13 cellular contexts compared by ENCODE assay signal in genomic region chr11:60971520-60971919, GRCh38. TPM values are rescaled to one million over a fixed set of nuclear protein-coding genes. Genes with fewer than 3 reads are reported as not detected.
DNase-seq lines count a peak whose midpoint lies in the region; ATAC-seq, FAIRE-seq and TF ChIP-seq lines count a peak whose summit lies in the region.
"Had no signal": no experiment of that assay in that cellular context is flagged by ENCODE, and none has a peak within 500 bp of the region (broad histone marks: within the 10 kb centered on the region; RNA-seq: fewer than 3 reads in every experiment).

TSS of gene CD6 (plus strand) at chr11:60971680. CDS start at chr11:60971866, 186 bp downstream.

- BruUV-seq in GM12878 (replicated peaks; lab: Mats Ljungman, UMichigan) = no TSS peak

- H3K79me2 ChIP-seq in GM23338 (replicated peaks; ENCODE audit: insufficient read depth) (no peaks in the 10 kb centered on the region), GM12878 (ENCODE audit: control insufficient read depth, insufficient read depth, low read length) (no peaks in the 10 kb centered on the region)

- no peak for TF ChIP-seq CTCF in GM23338 (conservative IDR thresholded peaks at IDR 0.05; ENCODE audit: low read depth in 2 of 2)
- no peak for TF ChIP-seq CTCF in GM12878 (IDR thresholded peaks at IDR 0.05 in 2 of 3, conservative IDR thresholded peaks at IDR 0.05 in 1 of 3; ENCODE audit: control insufficient read depth in 2 of 3, extremely low read depth in 1 of 3, insufficient read depth in 1 of 3, low read depth in 3 of 3, low read length in 3 of 3)
- TF ChIP-seq CTCF in osteocyte (IDR thresholded peaks at IDR 0.05) = no peak

- no peaks in the 10 kb centered on the region for H3K27me3 Mint-ChIP-seq in GM23338 (ENCODE audit: insufficient read depth, low read depth, poor library complexity)
- H3K27me3 Mint-ChIP-seq in activated CD4-positive, alpha-beta T cell treated with anti-CD3 and anti-CD28 coated beads, Interleukin-2, amount 10 ng/mL, durations not matched to agents 24 days and 14 days = peaks cover 7% of the 10 kb centered on the region
- H3K27me3 Mint-ChIP-seq in osteocyte (ENCODE audit: unreplicated experiment) = peaks cover 23% of the 10 kb centered on the region

- intact Hi-C loops in activated CD4-positive, alpha-beta T cell treated with anti-CD3 and anti-CD28 coated beads, Interleukin-2, amount 10 ng/mL, durations not matched to agents 24 days and 14 days (cut with micrococcal nuclease) = loop anchor here (2.0 kb wide), 1 partner anchor 51 kb away; no protein-coding TSS in a partner anchor
- intact Hi-C loops in GM12878 (cut with micrococcal nuclease; ENCODE audit: unreplicated experiment) = no loop called here

- H3K27ac ChIP-seq in GM23338 (ENCODE audit: low read depth) (no peak within 1 kb of the TSS), GM12878 (ENCODE audit: control insufficient read depth, insufficient read depth) (no peak within 1 kb of the TSS)
- H3K27ac ChIP-seq: neutrophil, SJSA1 had no signal

- peaks cover 3% of the 10 kb centered on the region for H3K9me3 ChIP-seq in GM12878 (replicated peaks; ENCODE audit: control insufficient read depth, insufficient read depth, low read length)
- H3K9me3 ChIP-seq: neutrophil had no signal

- peak; percentile 41; the same call in 1 of the 2 replicates for TF ChIP-seq POLR2A in GM12878 (IDR thresholded peaks at IDR 0.05; ENCODE audit: low read depth, low read length)

- H3K27me3 ChIP-seq in GM23338 (ENCODE audit: insufficient read depth) (no peaks in the 10 kb centered on the region), GM12878 (replicated peaks in 1 of 2; ENCODE audit: control insufficient read depth in 2 of 2, insufficient read depth in 2 of 2, low read length in 1 of 2) (no peaks in the 10 kb centered on the region)
- H3K27me3 ChIP-seq: heart left ventricle had no signal

- H4K20me1 ChIP-seq in GM23338 (replicated peaks; ENCODE audit: insufficient read depth) (no peaks in the 10 kb centered on the region), GM12878 (ENCODE audit: control insufficient read depth, insufficient read depth) (no peaks in the 10 kb centered on the region)

- no peak for DNase-seq in GM23338 (ENCODE audit: low spot score)
- peak; percentile 91 for DNase-seq in activated CD4-positive, alpha-beta T cell treated with anti-CD3 and anti-CD28 coated beads, Interleukin-2, amount 10 ng/mL, durations not matched to agents 24 days and 14 days
- no peak for DNase-seq in GM12878 (ENCODE audit: low read depth, low spot score)
- DNase-seq in stimulated activated CD8-positive, alpha-beta memory T cell treated with anti-CD3 and anti-CD28 coated beads, Interleukin-15, amount 100 ng/mL, for 1 hour (ENCODE audit: low read depth) = peak; percentile 36
- DNase-seq in osteocyte (ENCODE audit: extremely low spot score, unreplicated experiment) = no peak
- DNase-seq: DMS 273 treated with DMSO at 0.1 percent for 48 hours, heart left ventricle, NCI-H1092 treated with DMSO at 0.1 percent for 48 hours had no signal

- H3K4me3 Mint-ChIP-seq in GM23338 (no peak within 1 kb of the TSS), osteocyte (ENCODE audit: unreplicated experiment) (no peak within 1 kb of the TSS)
- peak within 1 kb of the TSS; percentile 93 for H3K4me3 Mint-ChIP-seq in activated CD4-positive, alpha-beta T cell treated with anti-CD3 and anti-CD28 coated beads, Interleukin-2, amount 10 ng/mL, durations not matched to agents 24 days and 14 days

- CTCF ChIA-PET in GM12878 (lab: Yijun Ruan, JAX) = interaction anchor here (0.7 to 3.8 kb wide), 16 partner anchors 9 to 204 kb away, joined by 3 to 46 read pairs (median 5); partner anchors contain the start of gene TMEM109

- 20% methylated on average over 16 of the region's 16 CpGs for WGBS in GM12878 (ENCODE audit: insufficient coverage, insufficient replicate concordance, low lambda C conversion rate, missing lambda C conversion rate)

- H3K4me1 ChIP-seq in GM23338 (ENCODE audit: insufficient read depth) = no peaks in the 10 kb centered on the region
- peaks cover 6% of the 10 kb centered on the region; the same call in 1 of the 2 replicates for H3K4me1 ChIP-seq in GM12878 (ENCODE audit: control insufficient read depth, insufficient read depth, low read length)
- H3K4me1 ChIP-seq: SJSA1 had no signal

- H3K4me2 ChIP-seq in GM23338 (no peak within 1 kb of the TSS), GM12878 (ENCODE audit: control insufficient read depth, insufficient read depth) (0 out of 2 replicates have a peak within 1 kb of the TSS, but pooled peaks have one; percentile 14)

- H3K9me2 ChIP-seq in GM23338 (ENCODE audit: insufficient read depth) = peaks cover 5% of the 10 kb centered on the region; the same call in 1 of the 2 replicates

- H3F3A ChIP-seq in GM23338 (replicated peaks; ENCODE audit: low read depth) = no peaks in the 10 kb centered on the region

- TF ChIP-seq EP300 in GM12878 (IDR thresholded peaks at IDR 0.05; ENCODE audit: borderline replicate concordance in 1 of 2, control insufficient read depth in 1 of 2, low read depth in 2 of 2, low read length in 2 of 2) = no peak

- H3K9me3 Mint-ChIP-seq in GM23338 = peaks cover 23% of the 10 kb centered on the region
- peaks cover under 1% of the 10 kb centered on the region for H3K9me3 Mint-ChIP-seq in activated CD4-positive, alpha-beta T cell treated with anti-CD3 and anti-CD28 coated beads, Interleukin-2, amount 10 ng/mL, durations not matched to agents 24 days and 14 days
- peaks cover 6% of the 10 kb centered on the region for H3K9me3 Mint-ChIP-seq in osteocyte (ENCODE audit: unreplicated experiment)

- H3K36me3 ChIP-seq in GM23338 (ENCODE audit: insufficient read depth) (no peaks in the 10 kb centered on the region), GM12878 (ENCODE audit: control insufficient read depth in 2 of 2, insufficient read depth in 2 of 2, low read length in 1 of 2) (no peaks in the 10 kb centered on the region)
- H3K36me3 ChIP-seq: heart left ventricle, neutrophil, SJSA1 had no signal

- no peak for FAIRE-seq in GM12878 (lab: Jason Lieb, UNC)

- H3K4me1 Mint-ChIP-seq in GM23338 (no peaks in the 10 kb centered on the region), osteocyte (ENCODE audit: unreplicated experiment) (no peaks in the 10 kb centered on the region)
- peaks cover 31% of the 10 kb centered on the region for H3K4me1 Mint-ChIP-seq in activated CD4-positive, alpha-beta T cell treated with anti-CD3 and anti-CD28 coated beads, Interleukin-2, amount 10 ng/mL, durations not matched to agents 24 days and 14 days

- SMC1A ChIA-PET in GM12878 (lab: Charles Lee; ENCODE audit: uncharacterized antibody, unreplicated experiment) = interaction anchor here (1.1 to 4.5 kb wide), 9 partner anchors 10 to 216 kb away, joined by 3 to 29 read pairs (median 5); no protein-coding TSS in a partner anchor

- no peak for ATAC-seq in GM23338
- peak; percentile 69 for ATAC-seq in GM12878
- no peak for ATAC-seq in GM19452 (IDR thresholded peaks at IDR 0.05; ENCODE audit: unreplicated experiment)
- no peak for ATAC-seq in GM18511 (IDR thresholded peaks at IDR 0.05; ENCODE audit: unreplicated experiment)
- no peak for ATAC-seq in HG03469 (IDR thresholded peaks at IDR 0.05; ENCODE audit: unreplicated experiment)

- H3K4me3 ChIP-seq in GM23338 (no peak within 1 kb of the TSS), GM12878 (no peak within 1 kb of the TSS)
- H3K4me3 ChIP-seq: SJSA1 had no signal

- in situ Hi-C loops in GM12878 (cut with MboI) = no loop called here

- POLR2A ChIA-PET in GM12878 (lab: Charles Lee) = interaction anchor here (0.6 to 1.2 kb wide), 2 partner anchors 60 to 187 kb away, joined by 3 read pairs; no protein-coding TSS in a partner anchor

- H2AFZ ChIP-seq in GM23338 (peak within 1 kb of the TSS; percentile 59), GM12878 (ENCODE audit: control insufficient read depth, low read depth, low read length) (peak within 1 kb of the TSS; percentile 18)

- TF ChIP-seq RAD21 in GM12878 (IDR thresholded peaks at IDR 0.05; ENCODE audit: insufficient read depth, low read depth, low read length) = no peak

- H3K9ac ChIP-seq in GM12878 (ENCODE audit: control insufficient read depth, insufficient read depth, low read length) = no peak within 1 kb of the TSS

- RAD21 ChIA-PET in GM12878 (lab: Charles Lee; ENCODE audit: unreplicated experiment) = interaction anchor here (1.2 to 3.7 kb wide), 7 partner anchors 17 to 109 kb away, joined by 3 to 27 read pairs (median 7); no protein-coding TSS in a partner anchor

- H3K27ac Mint-ChIP-seq in GM23338 (no peak within 1 kb of the TSS), osteocyte (ENCODE audit: unreplicated experiment) (no peak within 1 kb of the TSS)
- H3K27ac Mint-ChIP-seq in activated CD4-positive, alpha-beta T cell treated with anti-CD3 and anti-CD28 coated beads, Interleukin-2, amount 10 ng/mL, durations not matched to agents 24 days and 14 days = peak within 1 kb of the TSS; percentile 99

- H3K36me3 Mint-ChIP-seq in GM23338 (ENCODE audit: low read depth) (peaks cover 4% of the 10 kb centered on the region; the same call in 1 of the 3 replicates), osteocyte (ENCODE audit: unreplicated experiment) (peaks cover 2% of the 10 kb centered on the region)
- peaks cover 42% of the 10 kb centered on the region for H3K36me3 Mint-ChIP-seq in activated CD4-positive, alpha-beta T cell treated with anti-CD3 and anti-CD28 coated beads, Interleukin-2, amount 10 ng/mL, durations not matched to agents 24 days and 14 days (ENCODE audit: low read depth)

RNA-seq across cellular contexts. Expression of gene CD6, which starts in this region (rescaled TPM):
- 0.49 and 1.9 TPM in 2 replicates for total RNA-seq in GM23338 (2014; rRNA removed; shearing (Covaris generic))
- polyA plus RNA-seq in GM23338 (2016; fragmentation: Nextera tagmentation; extraction: Ambion mirVana) (not detected in 2 replicates), GM12878 (2011; rRNA removed) (0.37 and 0.45 TPM in 2 replicates), GM12878 (2014; fragmentation: Illumina TruSeq; extraction: Trizol) (5.1 and 6.6 TPM in 2 replicates), GM12878 (2014; fragmentation: Nextera tagmentation; extraction: Ambion mirVana) (1 to 10 TPM in 1 of 2 experiments, under 1 TPM in 1; 0.93 to 1.8 TPM), GM12878 (2014; rRNA removed) (5.9 and 6.8 TPM in 2 replicates), GM12878 (2016; fragmentation: Nextera tagmentation; extraction: Ambion mirVana) (1 to 10 TPM; 6.8 to 7.2 TPM)
- 416 and 421 TPM in 2 replicates for total RNA-seq in activated CD4-positive, alpha-beta T cell treated with anti-CD3 and anti-CD28 coated beads, Interleukin-2, amount 10 ng/mL, durations not matched to agents 24 days and 14 days
- total RNA-seq in GM12878 (2013; cell fraction: nucleolus; rRNA removed) = 0.61 and 2.5 TPM in 2 replicates
- total RNA-seq in GM12878 (2014; rRNA removed) (6.4 and 7.3 TPM in 2 replicates), GM12878 (2014; rRNA removed; fragmentation: Illumina TruSeq; extraction: Trizol) (3.1 and 3.3 TPM in 2 replicates), GM12878 (2021) (11.2 and 17.6 TPM in 2 replicates), osteocyte (not detected in 2 replicates)
- 0.34 TPM for polyA plus RNA-seq in GM12878 (2011; ENCODE audit: low read depth)
- 0.60 and 0.67 TPM in 2 replicates for polyA plus RNA-seq in GM12878 (2011; cell fraction: cytosol; rRNA removed)
- polyA plus RNA-seq in GM12878 (2011; cell fraction: nucleus; rRNA removed) = 2.1 and 2.6 TPM in 2 replicates
- 1.4 and 1.7 TPM in 2 replicates for polyA plus RNA-seq in GM12878 (2012)
- 0.15 and 0.41 TPM in 2 replicates for polyA minus RNA-seq in GM12878 (2011; rRNA and poly(A)+ RNA removed)
- polyA minus RNA-seq in GM12878 (2011; cell fraction: cytosol; rRNA and poly(A)+ RNA removed) = 0.40 and 0.73 TPM in 2 replicates
- polyA minus RNA-seq in GM12878 (2011; cell fraction: nucleus; rRNA and poly(A)+ RNA removed) = 0.48 and 0.96 TPM in 2 replicates

Comparison
In these comparisons a context has a peak if more than half of its experiments do, and no peak if none do; other contexts are left out.
1. RNA of gene CD6 (total RNA-seq): 416 to 421 TPM in activated CD4-positive, alpha-beta T cell treated with anti-CD3 and anti-CD28 coated beads, Interleukin-2, amount 10 ng/mL, durations not matched to agents 24 days and 14 days; 0.61 to 17.6 TPM in GM12878, 0.49 to 1.9 TPM in GM23338 and not detected in osteocyte; every median in the first group is over 10 times any median in the second.
2. DNase-seq: peak in activated CD4-positive, alpha-beta T cell treated with anti-CD3 and anti-CD28 coated beads, Interleukin-2, amount 10 ng/mL, durations not matched to agents 24 days and 14 days (single experiment) and stimulated activated CD8-positive, alpha-beta memory T cell treated with anti-CD3 and anti-CD28 coated beads, Interleukin-15, amount 100 ng/mL, for 1 hour (single experiment); none in GM23338 (single experiment), GM12878 (single experiment) and osteocyte (single experiment).